11 cellular contexts compared by ENCODE assay signal in genomic region chr2:20352230-20353216, GRCh38. TPM values are rescaled to one million over a fixed set of nuclear protein-coding genes. Genes with fewer than 3 reads are reported as not detected.
A peak's percentile ranks its signal among the peaks of the same experiment; 100 is the strongest.
DNase-seq lines count a peak whose midpoint lies in the region; ATAC-seq and TF ChIP-seq lines count a peak whose summit lies in the region.
"Had no signal": no experiment of that assay in that cellular context is flagged by ENCODE, and none has a peak within 500 bp of the region (broad histone marks: within the 10 kb centered on the region; RNA-seq: fewer than 3 reads in every experiment).

No MANE protein-coding gene starts in this region.

- peak overlapping the region in 1 of 10 donors; percentile 38 for H3K4me3 Mint-ChIP-seq in naive thymus-derived CD4-positive, alpha-beta T cell
- H3K4me3 Mint-ChIP-seq: central memory CD8-positive, alpha-beta T cell had no signal

- peak overlapping the region in 8 of 11 experiments; percentile 77 to 99 (median 93); a peak in 16 of 22 replicates for H3K9ac ChIP-seq in BLaER1 treated with 17β-estradiol and CSF1 and Interleukin-3, amounts not matched to agents 10 nM and 100 nM
- H3K9ac ChIP-seq in HUES64 (ENCODE audit: low read depth, low read length): peak overlapping the region; percentile 28; the same call in 1 of the 2 replicates

- DNase-seq in astrocyte of the hippocampus (ENCODE audit: low read depth, low spot score) (peak; percentile 50), cardiac septum (ENCODE audit: low spot score) (no peak), GM13976 (ENCODE audit: low spot score) (no peak), RWPE1 (ENCODE audit: low spot score) (no peak)
- DNase-seq in naive thymus-derived CD4-positive, alpha-beta T cell: no peak
- DNase-seq: kidney; NK-92 treated with Interleukin-12 subunit alpha and Interleukin-12 subunit beta, amount 100 ng/mL, for 24 hours had no signal

- H3K36me3 Mint-ChIP-seq in naive thymus-derived CD4-positive, alpha-beta T cell: peaks cover 0 to 9% (median 3%) of the 10 kb centered on the region in 5 donors

- H3K4me3 ChIP-seq in BLaER1 treated with 17β-estradiol and CSF1 and Interleukin-3, amounts not matched to agents 10 nM and 100 nM: peak overlapping the region in 4 of 10 experiments; percentile 45 to 74 (median 61); a peak in 4 of 20 replicates
- peak overlapping the region; percentile 78; the same call in 1 of the 2 replicates for H3K4me3 ChIP-seq in HUES64 (ENCODE audit: low read length)
- peak overlapping the region; percentile 86 for H3K4me3 ChIP-seq in naive thymus-derived CD4-positive, alpha-beta T cell (ENCODE audit: low read length)

- H3K27ac ChIP-seq in BLaER1 treated with 17β-estradiol and CSF1 and Interleukin-3, amounts not matched to agents 10 nM and 100 nM: peak overlapping the region in 9 of 11 experiments; percentile 56 to 100 (median 95); a peak in 7 of 22 replicates
- H3K27ac ChIP-seq in HUES64 (ENCODE audit: low read depth, low read length) (no peak overlapping the region), RWPE1 (no peak overlapping the region)
- H3K27ac ChIP-seq in naive thymus-derived CD4-positive, alpha-beta T cell (ENCODE audit: low read depth, low read length): peak overlapping the region; percentile 94

- peaks cover 17 to 32% (median 22%) of the 10 kb centered on the region in 7 donors for H3K4me1 Mint-ChIP-seq in naive thymus-derived CD4-positive, alpha-beta T cell

- ATAC-seq in naive thymus-derived CD4-positive, alpha-beta T cell: no peak
- ATAC-seq in GM18867 (IDR thresholded peaks at IDR 0.05; ENCODE audit: unreplicated experiment): no peak

- peak overlapping the region; percentile 82 to 97 (median 92) for H3K4me2 ChIP-seq in BLaER1 treated with 17β-estradiol and CSF1 and Interleukin-3, amounts not matched to agents 10 nM and 100 nM

- 64% methylated on average over 7 of the region's 9 CpGs for WGBS in HUES64

- H4K20me1 ChIP-seq in BLaER1 treated with 17β-estradiol and CSF1 and Interleukin-3, amounts not matched to agents 10 nM and 100 nM: peaks cover 25 to 28% (median 26%) of the 10 kb centered on the region in 11 experiments

- H3K36me3 ChIP-seq in BLaER1 treated with 17β-estradiol and CSF1 and Interleukin-3, amounts not matched to agents 10 nM and 100 nM: peaks cover 10 to 16% (median 12%) of the 10 kb centered on the region in 11 experiments; a peak in 13 of 22 replicates
- peaks cover 6% of the 10 kb centered on the region for H3K36me3 ChIP-seq in HUES64 (ENCODE audit: insufficient read depth, low read length)
- H3K36me3 ChIP-seq in naive thymus-derived CD4-positive, alpha-beta T cell (ENCODE audit: control insufficient read depth in 2 of 3, insufficient read depth in 3 of 3, low read length in 3 of 3): no peaks in the 10 kb centered on the region

- H3K9me3 ChIP-seq in BLaER1 treated with 17β-estradiol and CSF1 and Interleukin-3, amounts not matched to agents 10 nM and 100 nM (replicated peaks in 1 of 11): no peaks in the 10 kb centered on the region
- H3K9me3 ChIP-seq in HUES64 (ENCODE audit: insufficient read depth, low read depth, low read length): no peaks in the 10 kb centered on the region
- H3K9me3 ChIP-seq in naive thymus-derived CD4-positive, alpha-beta T cell (ENCODE audit: control insufficient read depth in 2 of 3, low read length in 3 of 3): no peaks in the 10 kb centered on the region

- CTCF ChIA-PET in naive thymus-derived CD4-positive, alpha-beta T cell (lab: Charles Lee): interaction anchor here (1.0 to 1.8 kb wide), 6 partner anchors 8 to 299 kb away, joined by 3 to 7 read pairs (median 4); partner anchors contain the start of gene HS1BP3
- CTCF ChIA-PET in RWPE1 (lab: Yijun Ruan, JAX): interaction anchor here (1.3 kb wide), 1 partner anchor 26 kb away, joined by 4 read pairs; no protein-coding TSS in a partner anchor

- in situ Hi-C loops in GM13976 (cut with MboI; ENCODE audit: low sequenced_read_pairs, unreplicated experiment): no loop called here

- POLR2A ChIA-PET in naive thymus-derived CD4-positive, alpha-beta T cell (lab: Charles Lee): interaction anchor here (0.8 to 2.0 kb wide), 10 partner anchors 8 to 1792 kb away, joined by 3 to 16 read pairs (median 5); partner anchors contain the start of genes HS1BP3, LDAH, RDH14 and RHOB
- POLR2A ChIA-PET in RWPE1 (lab: Yijun Ruan, JAX; ENCODE audit: low non-redundant PET): no interaction called here

- no peaks in the 10 kb centered on the region for H3K27me3 Mint-ChIP-seq in naive thymus-derived CD4-positive, alpha-beta T cell
- H3K27me3 Mint-ChIP-seq: central memory CD8-positive, alpha-beta T cell had no signal

- TF ChIP-seq CTCF in GM13976 (IDR thresholded peaks at IDR 0.05; ENCODE audit: borderline replicate concordance, control extremely low read depth, extremely low read depth, insufficient read depth, missing control alignments): no peak
- no peak for TF ChIP-seq CTCF in RWPE1 (conservative IDR thresholded peaks at IDR 0.05; ENCODE audit: low read depth)

- H3K4me1 ChIP-seq in BLaER1 treated with 17β-estradiol and CSF1 and Interleukin-3, amounts not matched to agents 10 nM and 100 nM: peaks cover 29 to 47% (median 38%) of the 10 kb centered on the region in 10 experiments
- peaks cover 38% of the 10 kb centered on the region for H3K4me1 ChIP-seq in HUES64 (ENCODE audit: insufficient read depth, low read length)
- H3K4me1 ChIP-seq in naive thymus-derived CD4-positive, alpha-beta T cell (ENCODE audit: control insufficient read depth in 2 of 2, insufficient read depth in 2 of 2, low read length in 2 of 2): peaks cover 18 to 34% of the 10 kb centered on the region in 2 donors

- no peaks in the 10 kb centered on the region for H3K27me3 ChIP-seq in BLaER1 treated with 17β-estradiol and CSF1 and Interleukin-3, amounts not matched to agents 10 nM and 100 nM
- no peaks in the 10 kb centered on the region for H3K27me3 ChIP-seq in HUES64 (ENCODE audit: insufficient read depth, low read length)
- H3K27me3 ChIP-seq in naive thymus-derived CD4-positive, alpha-beta T cell (ENCODE audit: control insufficient read depth in 2 of 2, insufficient read depth in 2 of 2, low read length in 2 of 2): no peaks in the 10 kb centered on the region

- no peak overlapping the region for H3K27ac Mint-ChIP-seq in naive thymus-derived CD4-positive, alpha-beta T cell

- H3K9me3 Mint-ChIP-seq in naive thymus-derived CD4-positive, alpha-beta T cell: peaks cover 0 to 2% (median 0%) of the 10 kb centered on the region in 11 donors
- H3K9me3 Mint-ChIP-seq: central memory CD8-positive, alpha-beta T cell had no signal

- intact Hi-C loops in naive thymus-derived CD4-positive, alpha-beta T cell (cut with micrococcal nuclease): loop anchor here (5.0 to 10.0 kb wide), 4 partner anchors 35 to 1008 kb away; no protein-coding TSS in a partner anchor
- intact Hi-C loops in cardiac septum (cut with DNase I): no loop called here

RNA-seq across cellular contexts. Expression of gene PUM2, which starts 1.9 kb away (rescaled TPM):
- 53.0 TPM for polyA plus RNA-seq in HUES64 (2013, experiment 1 of 2)
- polyA plus RNA-seq in HUES64 (2013, experiment 2 of 2): 56.8 TPM
- total RNA-seq in naive thymus-derived CD4-positive, alpha-beta T cell: 100 to 1,000 TPM; 105 to 178 (median 137) TPM
- polyA plus RNA-seq in naive thymus-derived CD4-positive, alpha-beta T cell: 10 to 100 TPM; 19.2 to 20.1 TPM
- 75.6 TPM for total RNA-seq in cardiac septum

Comparison
In these comparisons a context has a peak if more than half of its experiments do, and no peak if none do; other contexts are left out.
1. H3K27ac ChIP-seq: peak in BLaER1 treated with 17β-estradiol and CSF1 and Interleukin-3, amounts not matched to agents 10 nM and 100 nM (9 of 11) and naive thymus-derived CD4-positive, alpha-beta T cell (single experiment); none in HUES64 (single experiment) and RWPE1 (single experiment).